In genomic region chr17:49850772-49851386, GRCh38 we compare ENCODE assay signal across 1 cellular context.
A peak's percentile ranks its signal among the peaks of the same experiment; 100 is the strongest.
TF ChIP-seq lines count a peak whose summit lies in the region.

No MANE protein-coding gene starts in this region.

TF ChIP-seq in HepG2, 621 proteins besides CTCF, POLR2A, EP300 and RAD21 (continued from another document):
- TF ChIP-seq, protein P1, sequence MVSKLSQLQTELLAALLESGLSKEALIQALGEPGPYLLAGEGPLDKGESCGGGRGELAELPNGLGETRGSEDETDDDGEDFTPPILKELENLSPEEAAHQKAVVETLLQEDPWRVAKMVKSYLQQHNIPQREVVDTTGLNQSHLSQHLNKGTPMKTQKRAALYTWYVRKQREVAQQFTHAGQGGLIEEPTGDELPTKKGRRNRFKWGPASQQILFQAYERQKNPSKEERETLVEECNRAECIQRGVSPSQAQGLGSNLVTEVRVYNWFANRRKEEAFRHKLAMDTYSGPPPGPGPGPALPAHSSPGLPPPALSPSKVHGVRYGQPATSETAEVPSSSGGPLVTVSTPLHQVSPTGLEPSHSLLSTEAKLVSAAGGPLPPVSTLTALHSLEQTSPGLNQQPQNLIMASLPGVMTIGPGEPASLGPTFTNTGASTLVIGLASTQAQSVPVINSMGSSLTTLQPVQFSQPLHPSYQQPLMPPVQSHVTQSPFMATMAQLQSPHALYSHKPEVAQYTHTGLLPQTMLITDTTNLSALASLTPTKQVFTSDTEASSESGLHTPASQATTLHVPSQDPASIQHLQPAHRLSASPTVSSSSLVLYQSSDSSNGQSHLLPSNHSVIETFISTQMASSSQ (IDR thresholded peaks at IDR 0.05; ENCODE audit: low read depth), result no peak
- TF ChIP-seq, protein P1 (CRISPR knock-in tag; IDR thresholded peaks at IDR 0.05; ENCODE audit: borderline replicate concordance), result 0 out of 2 replicates have a peak, but pooled peaks have one; percentile 15
- TF ChIP-seq ZNF776 (CRISPR knock-in tag; IDR thresholded peaks at IDR 0.05), result no peak
- TF ChIP-seq ZNF768 (CRISPR knock-in tag; IDR thresholded peaks at IDR 0.05), result peak; percentile 35; the same call in 1 of the 2 replicates
- no peak for TF ChIP-seq ZNF33A (CRISPR knock-in tag; IDR thresholded peaks at IDR 0.05; ENCODE audit: borderline replicate concordance)
- no peak for TF ChIP-seq MZF1 (CRISPR knock-in tag; IDR thresholded peaks at IDR 0.05; ENCODE audit: borderline replicate concordance)
- TF ChIP-seq HNRNPUL1 (IDR thresholded peaks at IDR 0.05; ENCODE audit: low read depth, low read length), result no peak
- no peak for TF ChIP-seq SIX4 (CRISPR knock-in tag; IDR thresholded peaks at IDR 0.05)
- no peak for TF ChIP-seq ZNF350 (CRISPR knock-in tag; IDR thresholded peaks at IDR 0.05; ENCODE audit: borderline replicate concordance, low read depth)
- TF ChIP-seq, protein P2, sequence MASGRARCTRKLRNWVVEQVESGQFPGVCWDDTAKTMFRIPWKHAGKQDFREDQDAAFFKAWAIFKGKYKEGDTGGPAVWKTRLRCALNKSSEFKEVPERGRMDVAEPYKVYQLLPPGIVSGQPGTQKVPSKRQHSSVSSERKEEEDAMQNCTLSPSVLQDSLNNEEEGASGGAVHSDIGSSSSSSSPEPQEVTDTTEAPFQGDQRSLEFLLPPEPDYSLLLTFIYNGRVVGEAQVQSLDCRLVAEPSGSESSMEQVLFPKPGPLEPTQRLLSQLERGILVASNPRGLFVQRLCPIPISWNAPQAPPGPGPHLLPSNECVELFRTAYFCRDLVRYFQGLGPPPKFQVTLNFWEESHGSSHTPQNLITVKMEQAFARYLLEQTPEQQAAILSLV (CRISPR knock-in tag; IDR thresholded peaks at IDR 0.05; ENCODE audit: borderline replicate concordance), result no peak
- TF ChIP-seq GATAD1 (CRISPR knock-in tag; IDR thresholded peaks at IDR 0.05), result no peak
- no peak for TF ChIP-seq ATRX (CRISPR knock-in tag; IDR thresholded peaks at IDR 0.05; ENCODE audit: borderline replicate concordance)
- TF ChIP-seq ZNF564 (CRISPR knock-in tag; IDR thresholded peaks at IDR 0.05), result no peak
- TF ChIP-seq, protein P3, sequence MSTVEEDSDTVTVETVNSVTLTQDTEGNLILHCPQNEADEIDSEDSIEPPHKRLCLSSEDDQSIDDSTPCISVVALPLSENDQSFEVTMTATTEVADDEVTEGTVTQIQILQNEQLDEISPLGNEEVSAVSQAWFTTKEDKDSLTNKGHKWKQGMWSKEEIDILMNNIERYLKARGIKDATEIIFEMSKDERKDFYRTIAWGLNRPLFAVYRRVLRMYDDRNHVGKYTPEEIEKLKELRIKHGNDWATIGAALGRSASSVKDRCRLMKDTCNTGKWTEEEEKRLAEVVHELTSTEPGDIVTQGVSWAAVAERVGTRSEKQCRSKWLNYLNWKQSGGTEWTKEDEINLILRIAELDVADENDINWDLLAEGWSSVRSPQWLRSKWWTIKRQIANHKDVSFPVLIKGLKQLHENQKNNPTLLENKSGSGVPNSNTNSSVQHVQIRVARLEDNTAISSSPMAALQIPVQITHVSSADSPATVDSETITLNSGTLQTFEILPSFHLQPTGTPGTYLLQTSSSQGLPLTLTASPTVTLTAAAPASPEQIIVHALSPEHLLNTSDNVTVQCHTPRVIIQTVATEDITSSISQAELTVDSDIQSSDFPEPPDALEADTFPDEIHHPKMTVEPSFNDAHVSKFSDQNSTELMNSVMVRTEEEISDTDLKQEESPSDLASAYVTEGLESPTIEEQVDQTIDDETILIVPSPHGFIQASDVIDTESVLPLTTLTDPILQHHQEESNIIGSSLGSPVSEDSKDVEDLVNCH (CRISPR knock-in tag; IDR thresholded peaks at IDR 0.05), result no peak
- no peak for TF ChIP-seq KDM5B (CRISPR knock-in tag; IDR thresholded peaks at IDR 0.05; ENCODE audit: borderline replicate concordance)
- TF ChIP-seq ZNF597 (CRISPR knock-in tag; IDR thresholded peaks at IDR 0.05), result no peak
- TF ChIP-seq, protein P4, sequence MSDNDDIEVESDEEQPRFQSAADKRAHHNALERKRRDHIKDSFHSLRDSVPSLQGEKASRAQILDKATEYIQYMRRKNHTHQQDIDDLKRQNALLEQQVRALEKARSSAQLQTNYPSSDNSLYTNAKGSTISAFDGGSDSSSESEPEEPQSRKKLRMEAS (IDR thresholded peaks at IDR 0.05), result 0 out of 2 replicates have a peak, but pooled peaks have one; percentile 18
- TF ChIP-seq ZFP62 (CRISPR knock-in tag; IDR thresholded peaks at IDR 0.05), result no peak
- no peak for TF ChIP-seq ZNF577 (CRISPR knock-in tag; IDR thresholded peaks at IDR 0.05; ENCODE audit: borderline replicate concordance, low read depth)
- TF ChIP-seq ZNF605 (CRISPR knock-in tag; IDR thresholded peaks at IDR 0.05), result no peak
- no peak for TF ChIP-seq GTF2F1 (IDR thresholded peaks at IDR 0.05; ENCODE audit: low read length)
- TF ChIP-seq ZNF30 (CRISPR knock-in tag; IDR thresholded peaks at IDR 0.05), result no peak
- no peak for TF ChIP-seq ATM (IDR thresholded peaks at IDR 0.05; ENCODE audit: borderline replicate concordance)
- no peak for TF ChIP-seq BATF2 (CRISPR knock-in tag; IDR thresholded peaks at IDR 0.05)
- TF ChIP-seq LCORL (IDR thresholded peaks at IDR 0.05), result no peak
- no peak for TF ChIP-seq LCORL (CRISPR knock-in tag; IDR thresholded peaks at IDR 0.05)
- TF ChIP-seq POGZ (CRISPR knock-in tag; IDR thresholded peaks at IDR 0.05), result no peak
- no peak for TF ChIP-seq PPARG (CRISPR knock-in tag; conservative IDR thresholded peaks at IDR 0.05)
- TF ChIP-seq ONECUT2 (CRISPR knock-in tag; IDR thresholded peaks at IDR 0.05), result no peak
- 0 out of 2 replicates have a peak, but pooled peaks have one; percentile 12 for TF ChIP-seq NR3C1 (CRISPR knock-in tag; IDR thresholded peaks at IDR 0.05)
- no peak for TF ChIP-seq ZNF644 (CRISPR knock-in tag; IDR thresholded peaks at IDR 0.05; ENCODE audit: low read depth)
- TF ChIP-seq ZSCAN22 (CRISPR knock-in tag; IDR thresholded peaks at IDR 0.05), result no peak
